9 cellular contexts compared by ENCODE assay signal in genomic region chr15:89419370-89419984, GRCh38.
DNase-seq lines count a peak whose midpoint lies in the region; ATAC-seq and TF ChIP-seq lines count a peak whose summit lies in the region.
"Had no signal": no experiment of that assay in that cellular context is flagged by ENCODE, and none has a peak within 500 bp of the region (broad histone marks: within the 10 kb centered on the region; RNA-seq: fewer than 3 reads in every experiment).

No MANE protein-coding gene starts in this region.

- no peak overlapping the region for H2AFZ ChIP-seq in MM.1S (ENCODE audit: low read length)

- H3K4me3 ChIP-seq in breast epithelium: no peak overlapping the region
- no peak overlapping the region for H3K4me3 ChIP-seq in heart right ventricle
- no peak overlapping the region for H3K4me3 ChIP-seq in MM.1S (ENCODE audit: low read length)

- H3K4me1 Mint-ChIP-seq in MCF 10A (ENCODE audit: insufficient read depth, unreplicated experiment): no peaks in the 10 kb centered on the region
- peaks cover 3% of the 10 kb centered on the region for H3K4me1 Mint-ChIP-seq in activated CD4-positive, alpha-beta memory T cell treated with anti-CD3 and anti-CD28 coated beads for 36 hours (ENCODE audit: low read depth)

- peaks cover 75% of the 10 kb centered on the region for H3K27me3 Mint-ChIP-seq in MCF 10A (ENCODE audit: insufficient read depth, unreplicated experiment)
- peaks cover 73% of the 10 kb centered on the region for H3K27me3 Mint-ChIP-seq in activated CD4-positive, alpha-beta memory T cell treated with anti-CD3 and anti-CD28 coated beads for 36 hours

- H3K27me3 ChIP-seq in breast epithelium (peaks cover 3 to 71% of the 10 kb centered on the region in 2 donors), heart right ventricle (peaks cover 11 to 100% (median 93%) of the 10 kb centered on the region in 7 donors), MM.1S (replicated peaks; ENCODE audit: insufficient read depth, low read length) (no peaks in the 10 kb centered on the region)

- no TSS peak for BruUV-seq in MCF 10A (replicated peaks; lab: Mats Ljungman, UMichigan)

- CTCF ChIA-PET in MCF 10A (lab: Yijun Ruan, JAX): interaction anchor here (0.6 to 18.6 kb wide), 7 partner anchors 10 to 98 kb away, joined by 3 to 443 read pairs (median 7); no protein-coding TSS in a partner anchor
- CTCF ChIA-PET in activated CD4-positive, alpha-beta memory T cell treated with anti-CD3 and anti-CD28 coated beads for 36 hours (lab: Charles Lee): interaction anchor here (1.1 to 7.7 kb wide), 4 partner anchors 10 to 60 kb away, joined by 3 to 130 read pairs (median 28); no protein-coding TSS in a partner anchor

- no peaks in the 10 kb centered on the region for H3K9me2 ChIP-seq in MM.1S (replicated peaks; ENCODE audit: insufficient read depth, low read length)

- H3F3A ChIP-seq in MM.1S (ENCODE audit: insufficient read depth, low read length): no peaks in the 10 kb centered on the region

- H3K27ac ChIP-seq in breast epithelium (no peak overlapping the region), heart right ventricle (no peak overlapping the region), MM.1S (ENCODE audit: low read length) (no peak overlapping the region)
- H3K27ac ChIP-seq: C4-2B had no signal

- intact Hi-C loops in MCF 10A (cut with micrococcal nuclease) (no loop called here), breast epithelium (cut with DNase I; ENCODE audit: low total_unique reads) (no loop called here), heart right ventricle (cut with DNase I) (no loop called here)
- intact Hi-C loops in activated CD4-positive, alpha-beta memory T cell treated with anti-CD3 and anti-CD28 coated beads for 36 hours (cut with micrococcal nuclease): no loop called here

- no peak overlapping the region for H3K9ac ChIP-seq in MM.1S (ENCODE audit: low read length)

- ATAC-seq in heart right ventricle: peak in 6 of 8 donors; percentile 47 to 70 (median 64)
- ATAC-seq in HG02759 (IDR thresholded peaks at IDR 0.05; ENCODE audit: unreplicated experiment): no peak

- WGBS in heart right ventricle, 2 donors: 13 to 16% methylated on average over 17 of the region's 17 CpGs

- no peak for TF ChIP-seq CTCF in MCF 10A (IDR thresholded peaks at IDR 0.05; ENCODE audit: unreplicated experiment)
- no peak for TF ChIP-seq CTCF in breast epithelium (IDR thresholded peaks at IDR 0.05)
- TF ChIP-seq CTCF in heart right ventricle (IDR thresholded peaks at IDR 0.05): no peak
- TF ChIP-seq CTCF in MM.1S (IDR thresholded peaks at IDR 0.05; ENCODE audit: low read length): no peak

- no peaks in the 10 kb centered on the region for H3K9me3 Mint-ChIP-seq in MCF 10A (ENCODE audit: unreplicated experiment)
- H3K9me3 Mint-ChIP-seq in activated CD4-positive, alpha-beta memory T cell treated with anti-CD3 and anti-CD28 coated beads for 36 hours: no peaks in the 10 kb centered on the region

- no peak overlapping the region for H3K27ac Mint-ChIP-seq in MCF 10A (ENCODE audit: low read depth, unreplicated experiment)
- no peak overlapping the region for H3K27ac Mint-ChIP-seq in activated CD4-positive, alpha-beta memory T cell treated with anti-CD3 and anti-CD28 coated beads for 36 hours

- H3K79me2 ChIP-seq in MM.1S (ENCODE audit: low read length): no peaks in the 10 kb centered on the region; the same call in 1 of the 2 replicates

- no peaks in the 10 kb centered on the region for H4K20me1 ChIP-seq in MM.1S (ENCODE audit: insufficient read depth, low read length)

- POLR2A ChIA-PET in MCF 10A (lab: Yijun Ruan, JAX): interaction anchor here (1.7 kb wide), 1 partner anchor 61 kb away, joined by 4 read pairs; no protein-coding TSS in a partner anchor
- POLR2A ChIA-PET in activated CD4-positive, alpha-beta memory T cell treated with anti-CD3 and anti-CD28 coated beads for 36 hours (lab: Charles Lee): no interaction called here

- TF ChIP-seq POLR2A in breast epithelium (IDR thresholded peaks at IDR 0.05): no peak

- DNase-seq in MCF 10A (ENCODE audit: unreplicated experiment) (peak; percentile 41), breast epithelium (ENCODE audit: low spot score in 2 of 2) (no peak), heart right ventricle (peak; percentile 42 to 44), MM.1S (no peak), NCI-H510A (lab: John Stamatoyannopoulos, UW) (no peak)
- peak; percentile 66 for DNase-seq in activated CD4-positive, alpha-beta memory T cell treated with anti-CD3 and anti-CD28 coated beads for 36 hours
- peak; percentile 72 for DNase-seq in stimulated activated CD8-positive, alpha-beta memory T cell treated with anti-CD3 and anti-CD28 coated beads, Interleukin-4, amount 100 ng/mL, for 48 hours

- no peak overlapping the region for H3K4me2 ChIP-seq in MM.1S (ENCODE audit: low read depth, low read length)

- no peak overlapping the region for H3K4me3 Mint-ChIP-seq in MCF 10A (ENCODE audit: unreplicated experiment)
- H3K4me3 Mint-ChIP-seq in activated CD4-positive, alpha-beta memory T cell treated with anti-CD3 and anti-CD28 coated beads for 36 hours: no peak overlapping the region

- no peaks in the 10 kb centered on the region for H3K36me3 Mint-ChIP-seq in MCF 10A (ENCODE audit: insufficient read depth, unreplicated experiment)
- no peaks in the 10 kb centered on the region for H3K36me3 Mint-ChIP-seq in activated CD4-positive, alpha-beta memory T cell treated with anti-CD3 and anti-CD28 coated beads for 36 hours

- no peaks in the 10 kb centered on the region for H3K9me3 ChIP-seq in breast epithelium
- H3K9me3 ChIP-seq in heart right ventricle: no peaks in the 10 kb centered on the region
- H3K9me3 ChIP-seq in MM.1S (replicated peaks; ENCODE audit: insufficient read depth, low read length): no peaks in the 10 kb centered on the region

- H3K4me1 ChIP-seq in breast epithelium (no peaks in the 10 kb centered on the region), heart right ventricle (no peaks in the 10 kb centered on the region), MM.1S (ENCODE audit: low read length) (no peaks in the 10 kb centered on the region)

- H3K36me3 ChIP-seq in breast epithelium (no peaks in the 10 kb centered on the region), heart right ventricle (no peaks in the 10 kb centered on the region), MM.1S (replicated peaks; ENCODE audit: insufficient read depth, low read length) (no peaks in the 10 kb centered on the region)

Comparison
In these comparisons a context has a peak if more than half of its experiments do, and no peak if none do; other contexts are left out.
1. DNase-seq: peak in MCF 10A (single experiment), activated CD4-positive, alpha-beta memory T cell treated with anti-CD3 and anti-CD28 coated beads for 36 hours (single experiment), heart right ventricle (2 of 2) and stimulated activated CD8-positive, alpha-beta memory T cell treated with anti-CD3 and anti-CD28 coated beads, Interleukin-4, amount 100 ng/mL, for 48 hours (single experiment); none in breast epithelium (0 of 2), MM.1S (single experiment) and NCI-H510A (single experiment).